8 cellular contexts compared by ENCODE assay signal in genomic region chr19:1074512-1075283, GRCh38. TPM values are rescaled to one million over a fixed set of nuclear protein-coding genes. Genes with fewer than 3 reads are reported as not detected.
DNase-seq lines count a peak whose midpoint lies in the region; ATAC-seq, FAIRE-seq and TF ChIP-seq lines count a peak whose summit lies in the region.

No MANE protein-coding gene starts in this region.

- peaks cover 40% of the 10 kb centered on the region for H3K4me1 ChIP-seq in OCI-LY1 (ENCODE audit: insufficient read depth, low read length, severe bottlenecking)

- DNase-seq in GM12891 (ENCODE audit: insufficient read length, low spot score) (peak; percentile 96), germinal center (ENCODE audit: low spot score) (peak; percentile 96)
- peak; percentile 92 for DNase-seq in activated CD8-positive, alpha-beta memory T cell treated with anti-CD3 and anti-CD28 coated beads, Interleukin-2, amount 50 U/mL, for 48 hours
- peak; percentile 87 for DNase-seq in stimulated activated CD4-positive, alpha-beta T cell treated with anti-CD3 and anti-CD28 coated beads, Interleukin-4, amount 100 ng/mL, for 1 hour

- peaks cover 50% of the 10 kb centered on the region for H3K36me3 ChIP-seq in OCI-LY1 (ENCODE audit: insufficient read depth, low read length)

- H3K4me3 ChIP-seq in OCI-LY1 (ENCODE audit: low read depth, low read length, poor library complexity, severe bottlenecking), result peak overlapping the region; percentile 49

- TF ChIP-seq CTCF in OCI-LY1 (IDR thresholded peaks at IDR 0.05; ENCODE audit: low read length), result no peak

- no peaks in the 10 kb centered on the region for H3K79me2 ChIP-seq in OCI-LY1 (ENCODE audit: insufficient read depth, low read length)

- no peak for ATAC-seq in GM21515 (IDR thresholded peaks at IDR 0.05; ENCODE audit: unreplicated experiment)
- no peak for ATAC-seq in GM19455 (IDR thresholded peaks at IDR 0.05; ENCODE audit: unreplicated experiment)

- no peaks in the 10 kb centered on the region for H4K20me1 ChIP-seq in OCI-LY1 (ENCODE audit: insufficient read depth, low read length)

- TF ChIP-seq POLR2A in GM12891 (IDR thresholded peaks at IDR 0.05; ENCODE audit: low read depth, low read length), result no peak

- H3K9me2 ChIP-seq in OCI-LY1 (ENCODE audit: low read depth, low read length), result no peaks in the 10 kb centered on the region

- peak overlapping the region; percentile 65 for H3K4me2 ChIP-seq in OCI-LY1 (ENCODE audit: low read length)

- peak overlapping the region; percentile 88 for H3K27ac ChIP-seq in OCI-LY1 (ENCODE audit: low read depth, low read length, poor library complexity, severe bottlenecking)

- H3F3A ChIP-seq in OCI-LY1 (ENCODE audit: insufficient read depth, low read length), result no peaks in the 10 kb centered on the region

- TF ChIP-seq EP300 in Ishikawa (IDR thresholded peaks at IDR 0.05; ENCODE audit: borderline replicate concordance), result no peak

- H3K9ac ChIP-seq in OCI-LY1 (ENCODE audit: low read length), result peak overlapping the region; percentile 46; the same call in 1 of the 2 replicates

- no peaks in the 10 kb centered on the region for H3K27me3 ChIP-seq in OCI-LY1 (ENCODE audit: insufficient read depth, low read length)

- FAIRE-seq in GM12891 (lab: Jason Lieb, UNC), result peak; percentile 84

- no peak overlapping the region for H2AFZ ChIP-seq in OCI-LY1 (ENCODE audit: low read length)

- no peaks in the 10 kb centered on the region for H3K9me3 ChIP-seq in OCI-LY1 (ENCODE audit: low read length)

- no peak for TF ChIP-seq RAD21 in Ishikawa (IDR thresholded peaks at IDR 0.05; ENCODE audit: low read depth)

TF ChIP-seq in GM12891, 5 proteins besides CTCF, POLR2A, EP300 and RAD21:
- TF ChIP-seq POLR2AphosphoS5 (IDR thresholded peaks at IDR 0.05; ENCODE audit: low read depth, low read length) (no peak), TAF1 (IDR thresholded peaks at IDR 0.05; ENCODE audit: low read depth, low read length) (no peak), POU2F2 (IDR thresholded peaks at IDR 0.05; ENCODE audit: low read depth, low read length) (no peak), PAX5 (IDR thresholded peaks at IDR 0.05; ENCODE audit: insufficient read depth, low read length, severe bottlenecking) (no peak), SPI1 (IDR thresholded peaks at IDR 0.05; ENCODE audit: low read depth, low read length) (no peak)
TF ChIP-seq in GM12891: peak in this region for 0.

TF ChIP-seq in Ishikawa, 13 proteins besides CTCF, POLR2A, EP300 and RAD21:
- TF ChIP-seq ZBTB7A (IDR thresholded peaks at IDR 0.05; ENCODE audit: low read depth), result 0 out of 2 replicates have a peak, but pooled peaks have one; percentile 14
- TF ChIP-seq NFIC (IDR thresholded peaks at IDR 0.05), result peak; percentile 64; the same call in 1 of the 2 replicates
- TF ChIP-seq EGR1 (IDR thresholded peaks at IDR 0.05), result 0 out of 2 replicates have a peak, but pooled peaks have one; percentile 2
- TF ChIP-seq MAX (IDR thresholded peaks at IDR 0.05), result 0 out of 2 replicates have a peak, but pooled peaks have one; percentile 19
- no peak for TF ChIP-seq TEAD4 (IDR thresholded peaks at IDR 0.05)
- no peak for TF ChIP-seq FOXM1 (IDR thresholded peaks at IDR 0.05; ENCODE audit: borderline replicate concordance, low read depth)

RNA-seq across cellular contexts. Expression of gene ARHGAP45, which starts 7.7 kb away (rescaled TPM):
- 71.9 TPM for polyA plus RNA-seq in GM12891 (2012; ENCODE audit: low read depth, missing spikeins)

RNA-seq across cellular contexts. Expression of gene POLR2E, which starts 20.5 kb away (rescaled TPM):
- polyA plus RNA-seq in GM12891 (2012; ENCODE audit: low read depth, missing spikeins), result 196 TPM

RNA-seq across cellular contexts. Expression of gene GPX4, which starts 29.1 kb away (rescaled TPM):
- 472 TPM for polyA plus RNA-seq in GM12891 (2012; ENCODE audit: low read depth, missing spikeins)

RNA-seq across cellular contexts. Expression of gene ABCA7, which starts 34.8 kb away (rescaled TPM):
- 13.2 TPM for polyA plus RNA-seq in GM12891 (2012; ENCODE audit: low read depth, missing spikeins)

RNA-seq across cellular contexts. Expression of gene CNN2, which starts 48.3 kb away (rescaled TPM):
- 101 TPM for polyA plus RNA-seq in GM12891 (2012; ENCODE audit: low read depth, missing spikeins)
